In the genomic region with DNA sequence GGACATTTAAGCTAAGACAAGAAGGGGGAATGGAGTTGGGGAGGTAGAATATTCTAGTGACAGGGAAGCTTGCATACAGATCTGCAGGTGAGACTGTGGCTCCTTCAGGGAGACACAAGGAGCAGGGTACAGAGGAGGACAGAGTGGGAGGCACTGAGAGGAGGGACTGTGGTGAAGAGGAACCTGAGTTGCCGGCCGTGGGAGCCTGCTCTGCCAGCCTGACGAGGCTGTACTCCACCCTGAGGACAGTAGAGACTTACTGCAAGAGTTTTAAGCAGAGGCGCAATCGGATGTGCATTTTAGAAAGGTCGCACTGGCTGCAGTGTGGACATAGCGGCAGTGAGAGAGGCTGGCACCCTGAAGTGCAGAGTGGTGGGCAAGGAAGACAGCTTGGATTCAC, we compare ENCODE assay signal across 23 cellular contexts.
"Had no signal": no experiment of that assay in that cellular context is flagged by ENCODE, and none has a peak within 500 bp of the region (broad histone marks: within the 10 kb centered on the region; RNA-seq: fewer than 3 reads in every experiment).

No MANE protein-coding gene starts in this region.

- H3K9me3 Mint-ChIP-seq: activated CD8-positive, alpha-beta T cell treated with anti-CD3 and anti-CD28 coated beads for 36 hours; activated naive CD4-positive, alpha-beta T cell treated with anti-CD3 and anti-CD28 coated beads, Interleukin-2, amount 10 ng/mL, durations not matched to agents 7 days and 5 days; activated naive CD8-positive, alpha-beta T cell treated with anti-CD3 and anti-CD28 coated beads for 36 hours; activated T-cell treated with anti-CD3 and anti-CD28 coated beads, Interleukin-2, amount 50 U/mL, for 72 hours; activated T-helper 2 cell treated with anti-CD3 and anti-CD28 coated beads, Interferon-gamma antibody, Interleukin-2, Interleukin-4, amounts not matched to agents 10 μg/mL and 5 μg/mL and 100 μg/mL, durations not matched to agents 14 hours and 24 hours and 36 hours had no signal

- DNase-seq: activated CD4-positive, alpha-beta T cell treated with anti-CD3 and anti-CD28 coated beads for 4 hours; activated CD8-positive, alpha-beta memory T cell treated with anti-CD3 and anti-CD28 coated beads, Interleukin-2, amount 50 U/mL, for 4 hours; activated CD8-positive, alpha-beta T cell treated with anti-CD3 and anti-CD28 coated beads for 36 hours; activated gamma-delta T cell treated with Interleukin-2 at 50 U/mL for 16 hours; activated naive CD4-positive, alpha-beta T cell treated with anti-CD3 and anti-CD28 coated beads, Interleukin-2, amount 10 ng/mL, durations not matched to agents 7 days and 5 days; activated naive CD8-positive, alpha-beta T cell treated with anti-CD3 and anti-CD28 coated beads for 36 hours; activated T-cell treated with anti-CD3 and anti-CD28 coated beads, Interleukin-2, amount 50 U/mL, for 72 hours; brain microvascular endothelial cell; Kasumi-1; KBM-7; NCI-H146; NCI-H187 treated with DMSO at 0.1 percent for 48 hours; NCI-H2081 treated with DMSO at 0.1 percent for 48 hours; NCI-H446; NCI-H524; Peyer's patch; Right ventricle myocardium superior; SJCRH30; SK-N-SH; T-helper 1 cell had no signal

- H3K4me1 Mint-ChIP-seq: activated naive CD4-positive, alpha-beta T cell treated with anti-CD3 and anti-CD28 coated beads, Interleukin-2, amount 10 ng/mL, durations not matched to agents 7 days and 5 days; activated naive CD8-positive, alpha-beta T cell treated with anti-CD3 and anti-CD28 coated beads for 36 hours had no signal

- H3K36me3 ChIP-seq: brain microvascular endothelial cell, Peyer's patch had no signal

- H3K9me3 ChIP-seq: Peyer's patch, SJCRH30, SK-N-SH had no signal

- H3K4me1 ChIP-seq: Peyer's patch had no signal

- H3K27me3 ChIP-seq: brain microvascular endothelial cell, Peyer's patch, SJCRH30 had no signal

- H3K27ac ChIP-seq: brain microvascular endothelial cell, RWPE1, SJCRH30 had no signal

- H3K27ac Mint-ChIP-seq: activated CD8-positive, alpha-beta T cell treated with anti-CD3 and anti-CD28 coated beads for 36 hours; activated naive CD4-positive, alpha-beta T cell treated with anti-CD3 and anti-CD28 coated beads, Interleukin-2, amount 10 ng/mL, durations not matched to agents 7 days and 5 days; activated naive CD8-positive, alpha-beta T cell treated with anti-CD3 and anti-CD28 coated beads for 36 hours; activated T-cell treated with anti-CD3 and anti-CD28 coated beads, Interleukin-2, amount 50 U/mL, for 72 hours; activated T-helper 2 cell treated with anti-CD3 and anti-CD28 coated beads, Interferon-gamma antibody, Interleukin-2, Interleukin-4, amounts not matched to agents 10 μg/mL and 5 μg/mL and 100 μg/mL, durations not matched to agents 14 hours and 24 hours and 36 hours had no signal

- H3K4me3 ChIP-seq: Peyer's patch, SJCRH30 had no signal

- ATAC-seq: activated CD4-positive, CD25-positive, alpha-beta regulatory T cell treated with anti-CD3 and anti-CD28 coated beads, Interleukin-2, amount 50 U/mL, for 24 hours; activated CD8-positive, alpha-beta T cell treated with anti-CD3 and anti-CD28 coated beads for 36 hours; activated T-cell treated with anti-CD3 and anti-CD28 coated beads, Interleukin-2, amount 50 U/mL, for 72 hours had no signal

- H3K36me3 Mint-ChIP-seq: activated naive CD4-positive, alpha-beta T cell treated with anti-CD3 and anti-CD28 coated beads, Interleukin-2, amount 10 ng/mL, durations not matched to agents 7 days and 5 days; activated naive CD8-positive, alpha-beta T cell treated with anti-CD3 and anti-CD28 coated beads for 36 hours had no signal

- H3K4me3 Mint-ChIP-seq: activated CD8-positive, alpha-beta T cell treated with anti-CD3 and anti-CD28 coated beads for 36 hours; activated naive CD4-positive, alpha-beta T cell treated with anti-CD3 and anti-CD28 coated beads, Interleukin-2, amount 10 ng/mL, durations not matched to agents 7 days and 5 days; activated naive CD8-positive, alpha-beta T cell treated with anti-CD3 and anti-CD28 coated beads for 36 hours; activated T-cell treated with anti-CD3 and anti-CD28 coated beads, Interleukin-2, amount 50 U/mL, for 72 hours had no signal
